Comparison of ENCODE assay signal across 17 cellular contexts in genomic region chr13:27493981-27494380, GRCh38. TPM values are rescaled to one million over a fixed set of nuclear protein-coding genes. Genes with fewer than 3 reads are reported as not detected.
A peak's percentile ranks its signal among the peaks of the same experiment; 100 is the strongest.
DNase-seq lines count a peak whose midpoint lies in the region; TF ChIP-seq lines count a peak whose summit lies in the region.
"Had no signal": no experiment of that assay in that cellular context is flagged by ENCODE, and none has a peak within 500 bp of the region (broad histone marks: within the 10 kb centered on the region; RNA-seq: fewer than 3 reads in every experiment).

No MANE protein-coding gene starts in this region.

- in situ Hi-C loops in GM23248 (cut with MboI): no loop called here

- H3K27me3 ChIP-seq in GM23248 (replicated peaks; ENCODE audit: insufficient read depth): 0 out of 2 replicates have a peak, but pooled peaks cover 3% of the 10 kb centered on the region
- H3K27me3 ChIP-seq: BE2C had no signal

- H3K4me3 Mint-ChIP-seq in activated T-helper 2 cell treated with anti-CD3 and anti-CD28 coated beads, Interferon-gamma antibody, Interleukin-2, Interleukin-4, amounts not matched to agents 10 μg/mL and 5 μg/mL and 100 μg/mL, durations not matched to agents 14 hours and 24 hours and 36 hours (ENCODE audit: low read depth): no peak overlapping the region
- H3K4me3 Mint-ChIP-seq: CD4-positive, alpha-beta memory T cell had no signal

- H3K4me1 Mint-ChIP-seq in activated T-helper 2 cell treated with anti-CD3 and anti-CD28 coated beads, Interferon-gamma antibody, Interleukin-2, Interleukin-4, amounts not matched to agents 10 μg/mL and 5 μg/mL and 100 μg/mL, durations not matched to agents 14 hours and 24 hours and 36 hours (ENCODE audit: low read depth): no peaks in the 10 kb centered on the region
- H3K4me1 Mint-ChIP-seq: CD4-positive, alpha-beta memory T cell had no signal

- no peaks in the 10 kb centered on the region for H3K4me1 ChIP-seq in GM23248 (ENCODE audit: insufficient read depth)
- H3K4me1 ChIP-seq: BE2C had no signal

- no peaks in the 10 kb centered on the region for H4K20me1 ChIP-seq in GM23248 (ENCODE audit: insufficient read depth)

- H3K4me2 ChIP-seq in GM23248 (ENCODE audit: unreplicated experiment): no peak overlapping the region

- no peak overlapping the region for H3K9ac ChIP-seq in GM23248

- no peak overlapping the region for H3K4me3 ChIP-seq in AG10803 (ENCODE audit: low read length)
- H3K4me3 ChIP-seq in GM23248: no peak overlapping the region

- no peaks in the 10 kb centered on the region for H3K9me3 ChIP-seq in GM23248 (ENCODE audit: low read depth)
- H3K9me3 ChIP-seq: BE2C had no signal

- no peaks in the 10 kb centered on the region for H3K9me2 ChIP-seq in GM23248 (ENCODE audit: insufficient read depth)

- no peaks in the 10 kb centered on the region for H3K79me2 ChIP-seq in GM23248 (ENCODE audit: insufficient read depth)

- 3 to 5% methylated on average over 2 of the region's 2 CpGs for WGBS in GM23248 (ENCODE audit: low coverage in 1 of 2, low lambda C conversion rate in 2 of 2, missing lambda C conversion rate in 2 of 2), 2 experiments

- DNase-seq in AG10803 (ENCODE audit: low read depth) (peak; percentile 89), GM23248 (peak; percentile 27), inferior parietal cortex (ENCODE audit: extremely low spot score) (peak; percentile 49), NCI-H1092 (lab: John Stamatoyannopoulos, UW) (no peak), cerebellar nuclear complex (lab: John Stamatoyannopoulos, UW) (no peak), COLO668 (lab: John Stamatoyannopoulos, UW; ENCODE audit: unreplicated experiment) (no peak)
- DNase-seq in activated T-helper 2 cell treated with anti-CD3 and anti-CD28 coated beads, Interferon-gamma antibody, Interleukin-2, Interleukin-4, amounts not matched to agents 10 μg/mL and 5 μg/mL and 100 μg/mL, durations not matched to agents 14 hours and 24 hours and 36 hours (ENCODE audit: low spot score): no peak
- DNase-seq: 8988T; BE2C; CD4-positive, alpha-beta memory T cell; COR-L47; DMS153; DMS79 treated with DMSO at 0.1 percent for 48 hours; EL had no signal

- no peaks in the 10 kb centered on the region for H3K36me3 Mint-ChIP-seq in activated T-helper 2 cell treated with anti-CD3 and anti-CD28 coated beads, Interferon-gamma antibody, Interleukin-2, Interleukin-4, amounts not matched to agents 10 μg/mL and 5 μg/mL and 100 μg/mL, durations not matched to agents 14 hours and 24 hours and 36 hours (ENCODE audit: low read depth)
- H3K36me3 Mint-ChIP-seq: CD4-positive, alpha-beta memory T cell had no signal

- no peaks in the 10 kb centered on the region for H3K36me3 ChIP-seq in GM23248 (ENCODE audit: low read depth)
- H3K36me3 ChIP-seq: BE2C had no signal

- TF ChIP-seq CTCF in AG10803 (conservative IDR thresholded peaks at IDR 0.05; ENCODE audit: low read length): no peak

- no peaks in the 10 kb centered on the region for H3F3A ChIP-seq in GM23248 (ENCODE audit: insufficient read depth)

- intact Hi-C loops in activated T-helper 2 cell treated with anti-CD3 and anti-CD28 coated beads, Interferon-gamma antibody, Interleukin-2, Interleukin-4, amounts not matched to agents 10 μg/mL and 5 μg/mL and 100 μg/mL, durations not matched to agents 14 hours and 24 hours and 36 hours (cut with micrococcal nuclease): no loop called here

- H3K27ac Mint-ChIP-seq in activated T-helper 2 cell treated with anti-CD3 and anti-CD28 coated beads, Interferon-gamma antibody, Interleukin-2, Interleukin-4, amounts not matched to agents 10 μg/mL and 5 μg/mL and 100 μg/mL, durations not matched to agents 14 hours and 24 hours and 36 hours: no peak overlapping the region

- no peak overlapping the region for H3K27ac ChIP-seq in GM23248
- peak overlapping the region; percentile 22 for H3K27ac ChIP-seq in angular gyrus (ENCODE audit: low read depth, low read length)
- H3K27ac ChIP-seq: C4-2B, HL-60 had no signal

- H2AFZ ChIP-seq in GM23248: no peak overlapping the region

- H3K27me3 Mint-ChIP-seq in activated T-helper 2 cell treated with anti-CD3 and anti-CD28 coated beads, Interferon-gamma antibody, Interleukin-2, Interleukin-4, amounts not matched to agents 10 μg/mL and 5 μg/mL and 100 μg/mL, durations not matched to agents 14 hours and 24 hours and 36 hours (ENCODE audit: low read depth): peaks cover 6% of the 10 kb centered on the region
- H3K27me3 Mint-ChIP-seq: CD4-positive, alpha-beta memory T cell had no signal

- H3K9me3 Mint-ChIP-seq in activated T-helper 2 cell treated with anti-CD3 and anti-CD28 coated beads, Interferon-gamma antibody, Interleukin-2, Interleukin-4, amounts not matched to agents 10 μg/mL and 5 μg/mL and 100 μg/mL, durations not matched to agents 14 hours and 24 hours and 36 hours: no peaks in the 10 kb centered on the region
- H3K9me3 Mint-ChIP-seq: CD4-positive, alpha-beta memory T cell had no signal

RNA-seq across cellular contexts. Expression of gene MTIF3, which starts 43.6 kb away (rescaled TPM):
- 38.2 and 40.7 TPM in 2 replicates for total RNA-seq in GM23248 (2014; rRNA removed; shearing (Covaris generic))
- polyA plus RNA-seq in GM23248 (2016; fragmentation: Nextera tagmentation; extraction: Ambion mirVana): 64.0 and 66.5 TPM in 2 replicates
- 25.0 and 32.0 TPM in 2 replicates for total RNA-seq in activated T-helper 2 cell treated with anti-CD3 and anti-CD28 coated beads, Interferon-gamma antibody, Interleukin-2, Interleukin-4, amounts not matched to agents 10 μg/mL and 5 μg/mL and 100 μg/mL, durations not matched to agents 14 hours and 24 hours and 36 hours

Comparison
In these comparisons a context has a peak if more than half of its experiments do, and no peak if none do; other contexts are left out.
1. DNase-seq: peak in AG10803 (single experiment), GM23248 (single experiment) and inferior parietal cortex (single experiment); none in NCI-H1092 (single experiment), cerebellar nuclear complex (0 of 2), activated T-helper 2 cell treated with anti-CD3 and anti-CD28 coated beads, Interferon-gamma antibody, Interleukin-2, Interleukin-4, amounts not matched to agents 10 μg/mL and 5 μg/mL and 100 μg/mL, durations not matched to agents 14 hours and 24 hours and 36 hours (single experiment) and COLO668 (single experiment).